ENCODE assay signal across 21 cellular contexts in genomic region chr12:111664961-111665865, GRCh38. TPM values are rescaled to one million over a fixed set of nuclear protein-coding genes. Genes with fewer than 3 reads are reported as not detected.
A peak's percentile ranks its signal among the peaks of the same experiment; 100 is the strongest.
DNase-seq lines count a peak whose midpoint lies in the region; ATAC-seq and TF ChIP-seq lines count a peak whose summit lies in the region.
"Had no signal": no experiment of that assay in that cellular context is flagged by ENCODE, and none has a peak within 500 bp of the region (broad histone marks: within the 10 kb centered on the region; RNA-seq: fewer than 3 reads in every experiment).

No MANE protein-coding gene starts in this region.

- no peak overlapping the region for H3K4me3 Mint-ChIP-seq in activated naive CD4-positive, alpha-beta T cell treated with anti-CD3 and anti-CD28 coated beads for 36 hours
- no peak overlapping the region for H3K4me3 Mint-ChIP-seq in central memory CD8-positive, alpha-beta T cell
- H3K4me3 Mint-ChIP-seq: brain, nephron had no signal

- CTCF ChIA-PET in activated naive CD4-positive, alpha-beta T cell treated with anti-CD3 and anti-CD28 coated beads for 36 hours (lab: Charles Lee), result no interaction called here

- no peaks in the 10 kb centered on the region for H3K9me3 Mint-ChIP-seq in activated naive CD4-positive, alpha-beta T cell treated with anti-CD3 and anti-CD28 coated beads for 36 hours
- no peaks in the 10 kb centered on the region for H3K9me3 Mint-ChIP-seq in central memory CD8-positive, alpha-beta T cell
- H3K9me3 Mint-ChIP-seq: brain, nephron had no signal

- TF ChIP-seq EP300 in upper lobe of left lung (IDR thresholded peaks at IDR 0.05), result no peak

- H3K9me3 ChIP-seq in iPS-18a (ENCODE audit: control insufficient read depth, low read depth, low read length) (no peaks in the 10 kb centered on the region), upper lobe of left lung (no peaks in the 10 kb centered on the region)
- H3K9me3 ChIP-seq: A549; BLaER1 treated with 17β-estradiol and CSF1 and Interleukin-3, amounts not matched to agents 10 nM and 100 nM; spleen; thyroid gland had no signal

- no peaks in the 10 kb centered on the region for H3K27me3 Mint-ChIP-seq in activated naive CD4-positive, alpha-beta T cell treated with anti-CD3 and anti-CD28 coated beads for 36 hours (ENCODE audit: low read depth)
- no peaks in the 10 kb centered on the region for H3K27me3 Mint-ChIP-seq in central memory CD8-positive, alpha-beta T cell
- H3K27me3 Mint-ChIP-seq: brain had no signal

- H3K4me1 Mint-ChIP-seq in activated naive CD4-positive, alpha-beta T cell treated with anti-CD3 and anti-CD28 coated beads for 36 hours (ENCODE audit: low read depth), result peaks cover 8% of the 10 kb centered on the region
- H3K4me1 Mint-ChIP-seq in central memory CD8-positive, alpha-beta T cell, result peaks cover 17% of the 10 kb centered on the region
- H3K4me1 Mint-ChIP-seq: brain, nephron had no signal

- H3K27ac ChIP-seq in iPS-18a (ENCODE audit: low read length) (peak overlapping the region; percentile 42), upper lobe of left lung (no peak overlapping the region)
- H3K27ac ChIP-seq: A549; BLaER1 treated with 17β-estradiol and CSF1 and Interleukin-3, amounts not matched to agents 10 nM and 100 nM; thyroid gland had no signal

- no peak overlapping the region for H3K9ac ChIP-seq in iPS-18a (ENCODE audit: low read length)
- H3K9ac ChIP-seq: BLaER1 treated with 17β-estradiol and CSF1 and Interleukin-3, amounts not matched to agents 10 nM and 100 nM had no signal

- peaks cover 40% of the 10 kb centered on the region for H3K36me3 ChIP-seq in iPS-18a (ENCODE audit: control insufficient read depth, low read depth, low read length)
- H3K36me3 ChIP-seq in upper lobe of left lung, result peaks cover 4 to 99% (median 60%) of the 10 kb centered on the region in 4 donors

- H3K36me3 Mint-ChIP-seq in activated naive CD4-positive, alpha-beta T cell treated with anti-CD3 and anti-CD28 coated beads for 36 hours (ENCODE audit: low read depth), result peaks cover 16% of the 10 kb centered on the region
- H3K36me3 Mint-ChIP-seq in central memory CD8-positive, alpha-beta T cell (ENCODE audit: insufficient read depth), result peaks cover 69% of the 10 kb centered on the region

- DNase-seq in activated naive CD4-positive, alpha-beta T cell treated with anti-CD3 and anti-CD28 coated beads for 36 hours, result no peak
- DNase-seq in activated naive CD4-positive, alpha-beta T cell treated with anti-CD3 and anti-CD28 coated beads, Interleukin-2, amount 50 U/mL, for 16 hours, result no peak
- no peak for DNase-seq in central memory CD8-positive, alpha-beta T cell (ENCODE audit: low spot score in 2 of 2)
- peak; percentile 62 for DNase-seq in superior temporal gyrus (ENCODE audit: extremely low spot score)
- no peak for DNase-seq in upper lobe of left lung
- no peak for DNase-seq in NCI-H2029 (lab: John Stamatoyannopoulos, UW)
- no peak for DNase-seq in NK-92 (lab: John Stamatoyannopoulos, UW; ENCODE audit: unreplicated experiment)
- DNase-seq: activated effector memory CD4-positive, alpha-beta T cell treated with Interleukin-2 at 50 U/mL for 16 hours; GDM1; mesenchymal stem cell; NCI-H1417; NCI-H2171; spleen; thyroid gland had no signal

- 87 to 91% methylated on average over 11 of the region's 11 CpGs for WGBS in upper lobe of left lung, 2 donors

- peaks cover 3% of the 10 kb centered on the region for H3K4me1 ChIP-seq in iPS-18a (ENCODE audit: control insufficient read depth, low read depth, low read length)
- H3K4me1 ChIP-seq in upper lobe of left lung, result peaks cover 0 to 3% (median 0%) of the 10 kb centered on the region in 4 donors
- H3K4me1 ChIP-seq: A549, spleen, thyroid gland had no signal

- intact Hi-C loops in activated naive CD4-positive, alpha-beta T cell treated with anti-CD3 and anti-CD28 coated beads for 36 hours (cut with micrococcal nuclease), result no loop called here

- no peak for TF ChIP-seq CTCF in upper lobe of left lung (IDR thresholded peaks at IDR 0.05)

- no peak for ATAC-seq in central memory CD8-positive, alpha-beta T cell (replicated peaks; ENCODE audit: extremely low read depth, poor library complexity, severe bottlenecking)
- ATAC-seq in upper lobe of left lung (ENCODE audit: low FRiP score in 2 of 2), result no peak
- ATAC-seq: GM12878, Panc1 had no signal

- H3K4me3 ChIP-seq in iPS-18a (ENCODE audit: low read length) (no peak overlapping the region), upper lobe of left lung (no peak overlapping the region)
- H3K4me3 ChIP-seq: A549; BLaER1 treated with 17β-estradiol and CSF1 and Interleukin-3, amounts not matched to agents 10 nM and 100 nM; GM12878; spleen; thyroid gland had no signal

- TF ChIP-seq POLR2A in upper lobe of left lung (IDR thresholded peaks at IDR 0.05), result no peak

- H3K27ac Mint-ChIP-seq in activated naive CD4-positive, alpha-beta T cell treated with anti-CD3 and anti-CD28 coated beads for 36 hours, result peak overlapping the region; percentile 11
- peak overlapping the region; percentile 23 for H3K27ac Mint-ChIP-seq in central memory CD8-positive, alpha-beta T cell (ENCODE audit: low read depth)
- H3K27ac Mint-ChIP-seq: nephron had no signal

- H3K27me3 ChIP-seq in iPS-18a (ENCODE audit: control insufficient read depth, insufficient read depth, low read length), result no peaks in the 10 kb centered on the region
- H3K27me3 ChIP-seq in upper lobe of left lung, result no peaks in the 10 kb centered on the region
- H3K27me3 ChIP-seq: BLaER1 treated with 17β-estradiol and CSF1 and Interleukin-3, amounts not matched to agents 10 nM and 100 nM; spleen; thyroid gland had no signal

RNA-seq across cellular contexts. Expression of gene BRAP, which starts 20.5 kb away (rescaled TPM):
- total RNA-seq in activated naive CD4-positive, alpha-beta T cell treated with anti-CD3 and anti-CD28 coated beads for 36 hours, result 10 to 100 TPM; 14.7 to 16.9 TPM
- 10 to 100 TPM; 11.0 to 17.8 (median 15.5) TPM for total RNA-seq in upper lobe of left lung

RNA-seq across cellular contexts. Expression of gene ACAD10, which starts 20.6 kb away (rescaled TPM):
- 10 to 100 TPM; 19.0 to 21.7 TPM for total RNA-seq in activated naive CD4-positive, alpha-beta T cell treated with anti-CD3 and anti-CD28 coated beads for 36 hours
- 10 to 100 TPM; 16.7 to 83.8 (median 27.0) TPM for total RNA-seq in upper lobe of left lung
